ENCODE assay signal across 1 cellular context in genomic region chr19:4246767-4247593, GRCh38.
TF ChIP-seq lines count a peak whose summit lies in the region.

YJU2 (plus strand) TSS chr19:4247080; CDS start chr19:4247147, 67 bp downstream.

TF ChIP-seq in HepG2, 621 proteins besides CTCF, POLR2A, EP300 and RAD21 (continued from another document and continues in another):
- TF ChIP-seq SIX4 (CRISPR knock-in tag; IDR thresholded peaks at IDR 0.05) (no peak), TEAD2 (CRISPR knock-in tag; IDR thresholded peaks at IDR 0.05) (no peak), ARID3A (IDR thresholded peaks at IDR 0.05; ENCODE audit: low read depth, low read length) (0 out of 2 replicates have a peak, but pooled peaks have one; percentile 62), PHB2 (IDR thresholded peaks at IDR 0.05; ENCODE audit: partially characterized antibody) (no peak), FOXK1 (CRISPR knock-in tag; IDR thresholded peaks at IDR 0.05; ENCODE audit: borderline replicate concordance, low read depth) (peak; percentile 85; the same call in 1 of the 2 replicates), STAG1 (CRISPR knock-in tag; IDR thresholded peaks at IDR 0.05) (peak; percentile 29), YEATS4 (CRISPR knock-in tag; IDR thresholded peaks at IDR 0.05; ENCODE audit: borderline replicate concordance) (peak; percentile 75), NR2C2 (CRISPR knock-in tag; IDR thresholded peaks at IDR 0.05; ENCODE audit: borderline replicate concordance) (no peak; the same call in 1 of the 2 replicates), BCLAF1 (IDR thresholded peaks at IDR 0.05) (no peak), ZSCAN5A (CRISPR knock-in tag; IDR thresholded peaks at IDR 0.05; ENCODE audit: borderline replicate concordance) (no peak), ZGPAT (CRISPR knock-in tag; IDR thresholded peaks at IDR 0.05) (peak; percentile 70; the same call in 1 of the 2 replicates), PAX8 (CRISPR knock-in tag; IDR thresholded peaks at IDR 0.05; ENCODE audit: borderline replicate concordance) (no peak), MYNN (CRISPR knock-in tag; IDR thresholded peaks at IDR 0.05; ENCODE audit: low read depth) (peak; percentile 73; the same call in 1 of the 2 replicates), IRX3 (CRISPR knock-in tag; IDR thresholded peaks at IDR 0.05; ENCODE audit: borderline replicate concordance, low read depth) (no peak), ATF1 (CRISPR knock-in tag; IDR thresholded peaks at IDR 0.05) (peak; percentile 98), ZBTB7B (CRISPR knock-in tag; IDR thresholded peaks at IDR 0.05) (peak; percentile 27; the same call in 1 of the 2 replicates), ZNF557 (CRISPR knock-in tag; IDR thresholded peaks at IDR 0.05) (no peak), SMARCC2 (IDR thresholded peaks at IDR 0.05) (no peak), FOXK2 (IDR thresholded peaks at IDR 0.05) (peak; percentile 50; the same call in 1 of the 2 replicates), DDIT3 (CRISPR knock-in tag; IDR thresholded peaks at IDR 0.05) (no peak), CERS6 (CRISPR knock-in tag; IDR thresholded peaks at IDR 0.05) (no peak), CEBPZ (IDR thresholded peaks at IDR 0.05; ENCODE audit: low read length) (0 out of 2 replicates have a peak, but pooled peaks have one; percentile 8), ZSCAN22 (CRISPR knock-in tag; IDR thresholded peaks at IDR 0.05) (no peak), ZMAT3 (CRISPR knock-in tag; conservative IDR thresholded peaks at IDR 0.05) (peak; percentile 80; the same call in 1 of the 2 replicates), ZNF781 (CRISPR knock-in tag; IDR thresholded peaks at IDR 0.05; ENCODE audit: borderline replicate concordance, not compliant biosample characterization) (peak; percentile 24), ZNF431 (CRISPR knock-in tag; IDR thresholded peaks at IDR 0.05; ENCODE audit: borderline replicate concordance, low read depth) (no peak), ZNF773 (CRISPR knock-in tag; IDR thresholded peaks at IDR 0.05; ENCODE audit: borderline replicate concordance) (no peak), XBP1 (CRISPR knock-in tag; IDR thresholded peaks at IDR 0.05) (0 out of 2 replicates have a peak, but pooled peaks have one; percentile 19), ZNF383 (CRISPR knock-in tag; IDR thresholded peaks at IDR 0.05; ENCODE audit: borderline replicate concordance) (no peak), ZNF615 (CRISPR knock-in tag; IDR thresholded peaks at IDR 0.05; ENCODE audit: borderline replicate concordance) (no peak), MIXL1 (CRISPR knock-in tag; IDR thresholded peaks at IDR 0.05) (peak; percentile 70; the same call in 1 of the 2 replicates), MTA3 (CRISPR knock-in tag; IDR thresholded peaks at IDR 0.05) (no peak), ZNF362 (CRISPR knock-in tag; IDR thresholded peaks at IDR 0.05; ENCODE audit: borderline replicate concordance) (peak; percentile 94), ZNF256 (CRISPR knock-in tag; conservative IDR thresholded peaks at IDR 0.05) (no peak), SETDB1 (CRISPR knock-in tag; IDR thresholded peaks at IDR 0.05; ENCODE audit: borderline replicate concordance) (no peak), TCF7L2 (IDR thresholded peaks at IDR 0.05; ENCODE audit: low read depth, low read length) (no peak), FIP1L1 (IDR thresholded peaks at IDR 0.05; ENCODE audit: borderline replicate concordance, insufficient read depth, low read depth, low read length) (no peak), ZNF382 (CRISPR knock-in tag; IDR thresholded peaks at IDR 0.05; ENCODE audit: borderline replicate concordance) (no peak), FOXP4 (CRISPR knock-in tag; IDR thresholded peaks at IDR 0.05) (peak; percentile 22; the same call in 1 of the 2 replicates), TIGD3 (CRISPR knock-in tag; IDR thresholded peaks at IDR 0.05; ENCODE audit: borderline replicate concordance) (0 out of 2 replicates have a peak, but pooled peaks have one; percentile 74), GLI4 (CRISPR knock-in tag; IDR thresholded peaks at IDR 0.05; ENCODE audit: borderline replicate concordance) (no peak), THAP7 (CRISPR knock-in tag; IDR thresholded peaks at IDR 0.05) (peak; percentile 88), ZNF468 (CRISPR knock-in tag; IDR thresholded peaks at IDR 0.05) (no peak), PLRG1 (conservative IDR thresholded peaks at IDR 0.05) (no peak), ZNF10 (CRISPR knock-in tag; IDR thresholded peaks at IDR 0.05; ENCODE audit: borderline replicate concordance, low read depth) (no peak), SIN3A (IDR thresholded peaks at IDR 0.05; ENCODE audit: borderline replicate concordance, low read depth, low read length) (peak; percentile 45), ZNF724P (CRISPR knock-in tag; IDR thresholded peaks at IDR 0.05; ENCODE audit: borderline replicate concordance) (no peak)
